In the genomic region with DNA sequence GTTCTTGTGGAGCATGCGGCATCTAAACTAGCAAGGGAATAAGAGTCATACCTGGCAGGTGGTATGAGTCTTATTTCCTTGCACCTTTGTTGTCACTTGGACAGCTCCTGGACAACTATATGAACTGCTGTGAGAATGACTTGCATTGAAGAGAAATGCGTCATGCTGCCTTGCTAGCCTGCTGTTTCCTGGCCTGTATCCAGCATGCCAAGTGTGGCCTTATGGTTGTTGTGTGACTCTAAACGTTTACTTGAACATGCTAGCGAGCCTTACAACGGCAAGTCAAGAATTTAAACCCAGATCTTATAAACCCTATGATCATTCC, we compare ENCODE assay signal across 18 cellular contexts.
DNase-seq lines count a peak whose midpoint lies in the region; ATAC-seq and TF ChIP-seq lines count a peak whose summit lies in the region.
"Had no signal": no experiment of that assay in that cellular context is flagged by ENCODE, and none has a peak within 500 bp of the region (broad histone marks: within the 10 kb centered on the region; RNA-seq: fewer than 3 reads in every experiment).

No MANE protein-coding gene starts in this region.

- no peaks in the 10 kb centered on the region for H3K4me1 ChIP-seq in IMR-90 (ENCODE audit: control insufficient read depth, insufficient read depth, low read length)
- H3K4me1 ChIP-seq in effector memory CD4-positive, alpha-beta T cell (ENCODE audit: control insufficient read depth, insufficient read depth, low read length, poor library complexity, severe bottlenecking): no peaks in the 10 kb centered on the region
- H3K4me1 ChIP-seq: Caco-2, spleen had no signal

- no peaks in the 10 kb centered on the region; the same call in 1 of the 2 replicates for H3K9me3 ChIP-seq in IMR-90 (ENCODE audit: control insufficient read depth, insufficient read depth, low read length)
- no peaks in the 10 kb centered on the region for H3K9me3 ChIP-seq in effector memory CD4-positive, alpha-beta T cell (ENCODE audit: control insufficient read depth, low read length)
- H3K9me3 ChIP-seq: Caco-2 had no signal

- no peak overlapping the region for H3K14ac ChIP-seq in IMR-90 (replicated peaks; ENCODE audit: low read depth, low read length)

- H3K4me2 ChIP-seq in IMR-90 (ENCODE audit: low read depth, low read length): no peak overlapping the region

- no peak overlapping the region for H4K5ac ChIP-seq in IMR-90 (ENCODE audit: low read depth, low read length)

- no peak for TF ChIP-seq POLR2A in IMR-90 (IDR thresholded peaks at IDR 0.05; ENCODE audit: low read depth, low read length)

- ATAC-seq in IMR-90 (ENCODE audit: low read depth): peak; percentile 14; the same call in 1 of the 2 replicates
- no peak for ATAC-seq in GM18517 (IDR thresholded peaks at IDR 0.05; ENCODE audit: unreplicated experiment)
- ATAC-seq: activated CD8-positive, alpha-beta T cell treated with anti-CD3 and anti-CD28 coated beads, Interleukin-2, amount 10 ng/mL, durations not matched to agents 7 days and 5 days; GM12878; WTC11 had no signal

- H3K27me3 ChIP-seq in IMR-90 (ENCODE audit: control insufficient read depth, insufficient read depth, low read length): no peaks in the 10 kb centered on the region
- H3K27me3 ChIP-seq in effector memory CD4-positive, alpha-beta T cell (replicated peaks; ENCODE audit: control insufficient read depth, insufficient read depth, low read length, poor library complexity, severe bottlenecking): no peaks in the 10 kb centered on the region
- H3K27me3 ChIP-seq: spleen had no signal

- no peak overlapping the region for H3K23ac ChIP-seq in IMR-90 (ENCODE audit: low read depth, low read length)

- H2AK5ac ChIP-seq in IMR-90 (ENCODE audit: low read depth, low read length): no peak overlapping the region

- H3K56ac ChIP-seq in IMR-90 (ENCODE audit: extremely low read depth, insufficient read depth, low read length): no peak overlapping the region

- no peaks in the 10 kb centered on the region for H3K36me3 ChIP-seq in IMR-90 (ENCODE audit: control insufficient read depth, insufficient read depth, low read length)
- peaks cover 5% of the 10 kb centered on the region for H3K36me3 ChIP-seq in effector memory CD4-positive, alpha-beta T cell (ENCODE audit: control insufficient read depth, insufficient read depth, low read length)

- intact Hi-C loops in IMR-90 (cut with micrococcal nuclease): no loop called here

- H3K27ac ChIP-seq in IMR-90 (ENCODE audit: insufficient read depth, low read length): no peak overlapping the region
- H3K27ac ChIP-seq in effector memory CD4-positive, alpha-beta T cell (ENCODE audit: insufficient read depth, low read length, poor library complexity, severe bottlenecking): no peak overlapping the region
- H3K27ac ChIP-seq: spleen had no signal

- POLR2A ChIA-PET in IMR-90 (lab: Charles Lee; ENCODE audit: unreplicated experiment): no interaction called here

- dilution Hi-C loops in IMR-90 (cut with HindIII; ENCODE audit: low sequenced_read_pairs, unreplicated experiment): no loop called here

- H2BK120ac ChIP-seq in IMR-90 (ENCODE audit: low read depth, low read length): no peak overlapping the region

- TF ChIP-seq RAD21 in IMR-90 (IDR thresholded peaks at IDR 0.05; ENCODE audit: low read length): no peak

- H2AFZ ChIP-seq in IMR-90 (replicated peaks; ENCODE audit: low read length, poor library complexity): no peak overlapping the region

- no CpG with 5 or more reads among the region's 5 CpGs for WGBS in IMR-90 (ENCODE audit: extremely low coverage in 2 of 2, insufficient read length in 1 of 2), 2 experiments

- H2BK5ac ChIP-seq in IMR-90 (ENCODE audit: low read depth, low read length, poor library complexity, severe bottlenecking): no peak overlapping the region

- H4K20me1 ChIP-seq in IMR-90 (ENCODE audit: insufficient read depth, low read length): no peaks in the 10 kb centered on the region

- H3K4ac ChIP-seq in IMR-90 (ENCODE audit: low read depth, low read length): no peak overlapping the region

- H3K4me3 ChIP-seq in IMR-90 (ENCODE audit: insufficient read depth, low read depth, low read length) (no peak overlapping the region), astrocyte of the cerebellum (ENCODE audit: low read depth, low read length) (no peak overlapping the region)
- H3K4me3 ChIP-seq in effector memory CD4-positive, alpha-beta T cell (ENCODE audit: insufficient read depth, low read depth, low read length, poor library complexity, severe bottlenecking): no peak overlapping the region
- H3K4me3 ChIP-seq: GM12878, spleen had no signal

- no peak overlapping the region for H4K8ac ChIP-seq in IMR-90 (ENCODE audit: low read depth in 2 of 2, low read length in 2 of 2)

- no peak overlapping the region for H4K91ac ChIP-seq in IMR-90 (ENCODE audit: insufficient read depth, low read depth, low read length)

- H2BK20ac ChIP-seq in IMR-90 (ENCODE audit: low read depth, low read length): no peak overlapping the region

- H2AK9ac ChIP-seq in IMR-90 (replicated peaks; ENCODE audit: low read depth, low read length, poor library complexity): no peak overlapping the region

- H3K9me1 ChIP-seq in IMR-90 (ENCODE audit: insufficient read depth, low read length): no peaks in the 10 kb centered on the region

- H3K9ac ChIP-seq in IMR-90 (ENCODE audit: low read depth, low read length): no peak overlapping the region

- no peaks in the 10 kb centered on the region for H3K79me1 ChIP-seq in IMR-90 (ENCODE audit: low read depth in 1 of 2, low read length in 2 of 2)

- no peak overlapping the region for H3K18ac ChIP-seq in IMR-90 (ENCODE audit: low read depth, low read length)

- TF ChIP-seq CTCF in IMR-90 (conservative IDR thresholded peaks at IDR 0.05; ENCODE audit: low read depth, low read length) (no peak), astrocyte of the cerebellum (IDR thresholded peaks at IDR 0.05; ENCODE audit: low read depth, low read length, missing control alignments) (no peak)

- CTCF ChIA-PET in IMR-90 (lab: Yijun Ruan, JAX): no interaction called here

- no peak overlapping the region for H2BK15ac ChIP-seq in IMR-90 (ENCODE audit: low read depth, low read length)

- no TSS peak for BruUV-seq in IMR-90 (replicated peaks; lab: Mats Ljungman, UMichigan)

- DNase-seq in D341Med (ENCODE audit: low spot score) (peak; percentile 16), IMR-90 (peak; percentile 81), astrocyte of the cerebellum (ENCODE audit: low read depth) (peak; percentile 86), iPS-NIHi11 (ENCODE audit: low spot score) (peak; percentile 43), NCI-H510A (lab: John Stamatoyannopoulos, UW) (no peak), NCI-H524 treated with DMSO at 0.1 percent for 48 hours (lab: John Stamatoyannopoulos, UW) (no peak)
- DNase-seq in effector memory CD4-positive, alpha-beta T cell: no peak
- DNase-seq: activated CD8-positive, alpha-beta T cell treated with anti-CD3 and anti-CD28 coated beads, Interleukin-2, amount 10 ng/mL, durations not matched to agents 7 days and 5 days; activated T-cell treated with anti-CD3 and anti-CD28 coated beads, Interleukin-2, amount 50 U/mL, for 48 hours; AML-193; Caco-2; GF-D8; KBM-7; SHP77 treated with DMSO at 0.1 percent for 48 hours; spleen had no signal

- in situ Hi-C loops in IMR-90 (cut with MboI; ENCODE audit: low sequenced_read_pairs) (no loop called here), astrocyte of the cerebellum (cut with HindIII; ENCODE audit: low sequenced_read_pairs) (no loop called here)

TF ChIP-seq in IMR-90, 13 proteins besides CTCF, POLR2A, EP300 and RAD21:
- TF ChIP-seq SMC3 (IDR thresholded peaks at IDR 0.05; ENCODE audit: low read depth, low read length) (no peak), CHD1 (IDR thresholded peaks at IDR 0.05; ENCODE audit: low read depth, low read length) (no peak), NFE2L2 (IDR thresholded peaks at IDR 0.05; ENCODE audit: low read depth, low read length) (peak; percentile 36; the same call in 1 of the 2 replicates)

Comparison
In these comparisons a context has a peak if more than half of its experiments do, and no peak if none do; other contexts are left out.
1. DNase-seq: peak in D341Med (single experiment), IMR-90 (single experiment), astrocyte of the cerebellum (single experiment) and iPS-NIHi11 (single experiment); none in effector memory CD4-positive, alpha-beta T cell (0 of 3), NCI-H510A (single experiment) and NCI-H524 treated with DMSO at 0.1 percent for 48 hours (single experiment).